ENCODE assay signal across 23 cellular contexts in the genomic region with DNA sequence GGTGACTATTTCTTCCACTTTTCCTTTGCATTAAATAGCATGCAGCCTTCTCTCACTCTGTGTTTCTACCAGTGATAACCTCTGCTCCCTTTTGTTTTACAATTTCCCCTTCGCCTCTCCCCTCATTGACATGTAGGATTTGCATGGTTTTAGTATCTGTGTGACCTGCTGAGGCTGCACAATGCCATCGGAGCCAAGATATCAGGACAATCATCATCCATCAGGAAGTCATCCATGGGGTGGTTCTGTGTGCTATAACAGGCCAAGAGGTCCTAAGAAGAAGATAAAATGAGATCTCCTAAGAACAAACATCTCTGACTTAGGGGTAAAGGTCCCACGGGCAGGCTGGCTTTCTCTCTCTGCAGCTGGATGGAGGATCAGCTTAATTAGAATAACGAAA.
"Had no signal": no experiment of that assay in that cellular context is flagged by ENCODE, and none has a peak within 500 bp of the region (broad histone marks: within the 10 kb centered on the region; RNA-seq: fewer than 3 reads in every experiment).

No MANE protein-coding gene starts in this region.

- H3K4me1 Mint-ChIP-seq: activated naive CD4-positive, alpha-beta T cell treated with anti-CD3 and anti-CD28 coated beads, Interleukin-2, amount 10 ng/mL, durations not matched to agents 7 days and 5 days had no signal

- H3K4me3 Mint-ChIP-seq: activated naive CD4-positive, alpha-beta T cell treated with anti-CD3 and anti-CD28 coated beads, Interleukin-2, amount 10 ng/mL, durations not matched to agents 7 days and 5 days; natural killer cell treated with Interleukin-12 subunit alpha and Interleukin-12 subunit beta and Interleukin-15 and Interleukin-18, amount 100 ng/mL, for 72 hours; stimulated activated naive CD8-positive, alpha-beta T cell treated with anti-CD3 and anti-CD28 coated beads, Interleukin-15, Interleukin-2, amounts not matched to agents 100 ng/mL and 50 ng/mL, for 24 hours had no signal

- H3K36me3 Mint-ChIP-seq: activated naive CD4-positive, alpha-beta T cell treated with anti-CD3 and anti-CD28 coated beads, Interleukin-2, amount 10 ng/mL, durations not matched to agents 7 days and 5 days; natural killer cell treated with Interleukin-12 subunit alpha and Interleukin-12 subunit beta and Interleukin-15 and Interleukin-18, amount 100 ng/mL, for 72 hours had no signal

- H3K9me3 ChIP-seq: mucosa of descending colon, thoracic aorta, uterus had no signal

- ATAC-seq: esophagus mucosa; mucosa of descending colon; natural killer cell treated with Interleukin-12 subunit alpha and Interleukin-12 subunit beta and Interleukin-15 and Interleukin-18, amount 100 ng/mL, for 72 hours; sciatic nerve had no signal

- H3K27ac ChIP-seq: skin epidermis, thoracic aorta, uterus had no signal

- H3K27me3 ChIP-seq: uterus had no signal

- H3K27ac Mint-ChIP-seq: activated naive CD4-positive, alpha-beta T cell treated with anti-CD3 and anti-CD28 coated beads, Interleukin-2, amount 10 ng/mL, durations not matched to agents 7 days and 5 days; natural killer cell treated with Interleukin-12 subunit alpha and Interleukin-12 subunit beta and Interleukin-15 and Interleukin-18, amount 100 ng/mL, for 72 hours; stimulated activated naive CD8-positive, alpha-beta T cell treated with anti-CD3 and anti-CD28 coated beads, Interleukin-15, Interleukin-2, amounts not matched to agents 100 ng/mL and 50 ng/mL, for 24 hours had no signal

- H3K9me3 Mint-ChIP-seq: activated naive CD4-positive, alpha-beta T cell treated with anti-CD3 and anti-CD28 coated beads, Interleukin-2, amount 10 ng/mL, durations not matched to agents 7 days and 5 days; natural killer cell treated with Interleukin-12 subunit alpha and Interleukin-12 subunit beta and Interleukin-15 and Interleukin-18, amount 100 ng/mL, for 72 hours; stimulated activated naive CD8-positive, alpha-beta T cell treated with anti-CD3 and anti-CD28 coated beads, Interleukin-15, Interleukin-2, amounts not matched to agents 100 ng/mL and 50 ng/mL, for 24 hours had no signal

- H3K36me3 ChIP-seq: thoracic aorta, uterus had no signal

- H3K4me3 ChIP-seq: lung, mucosa of descending colon, skin epidermis, thoracic aorta, uterus had no signal

- H3K4me1 ChIP-seq: uterus had no signal

- DNase-seq: activated CD4-positive, alpha-beta T cell treated with anti-CD3 and anti-CD28 coated beads for 4 hours; activated CD4-positive, alpha-beta T cell treated with anti-CD3 and anti-CD28 coated beads, Interleukin-2, amount 50 U/mL, for 48 hours; activated CD8-positive, alpha-beta memory T cell treated with anti-CD3 and anti-CD28 coated beads for 24 hours; activated effector memory CD4-positive, alpha-beta T cell treated with anti-CD3 and anti-CD28 coated beads, Interleukin-2, amount 50 U/mL, for 16 hours; activated naive CD4-positive, alpha-beta T cell treated with anti-CD3 and anti-CD28 coated beads, Interleukin-2, amount 10 ng/mL, durations not matched to agents 7 days and 5 days; amygdala; caudate nucleus; cortex of kidney; head of caudate nucleus; hypothalamus; mucosa of descending colon; posterior cingulate gyrus; stimulated activated CD4-positive, alpha-beta T cell treated with anti-CD3 and anti-CD28 coated beads, Interleukin-12 subunit alpha, Interleukin-12 subunit beta, amount 100 ng/mL, for 4 hours; stimulated activated CD4-positive, alpha-beta T cell treated with anti-CD3 and anti-CD28 coated beads, Interleukin-4, amount 100 ng/mL, for 1 hour; trophoblast cell; uterus had no signal
